In the genomic region with DNA sequence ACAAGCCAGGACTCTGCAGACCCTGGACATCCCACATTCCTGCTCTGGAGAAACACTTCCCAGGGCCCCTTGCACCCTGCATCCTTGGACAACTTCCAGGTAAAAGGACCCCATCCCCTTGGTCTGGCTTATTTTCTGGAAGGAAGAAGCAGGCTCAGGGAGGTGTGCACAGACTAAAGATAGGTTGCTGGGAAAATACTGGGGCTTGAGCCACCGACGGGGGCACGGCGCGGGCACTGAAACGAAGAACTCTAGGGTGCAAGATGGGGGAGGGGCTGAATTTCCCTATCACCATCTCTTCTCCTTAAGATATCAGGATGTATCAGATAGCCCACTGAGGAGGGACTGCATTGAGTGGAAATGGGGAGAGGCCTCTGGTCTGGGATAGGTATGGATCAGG, we compare ENCODE assay signal across 8 cellular contexts. TPM values are rescaled to one million over a fixed set of nuclear protein-coding genes. Genes with fewer than 3 reads are reported as not detected.
DNase-seq lines count a peak whose midpoint lies in the region; ATAC-seq, FAIRE-seq and TF ChIP-seq lines count a peak whose summit lies in the region.

No MANE protein-coding gene starts in this region.

- no peak for DNase-seq in bronchial epithelial cell (ENCODE audit: low read depth)
- DNase-seq in NCI-H510A treated with DMSO at 0.1 percent for 48 hours (lab: John Stamatoyannopoulos, UW), result no peak
- DNase-seq in inferior parietal cortex (ENCODE audit: extremely low spot score), result no peak
- no peak for DNase-seq in NCI-H446 treated with DMSO at 0.1 percent for 48 hours (lab: John Stamatoyannopoulos, UW)

- peaks cover 7% of the 10 kb centered on the region for H3K79me2 ChIP-seq in ACC112 (ENCODE audit: control insufficient read depth, insufficient read depth, low read length, unreplicated experiment)

- 54% methylated on average over 2 of the region's 6 CpGs for WGBS in HUES64

- TF ChIP-seq CTCF in bronchial epithelial cell (IDR thresholded peaks at IDR 0.05; ENCODE audit: insufficient read depth, low read length, severe bottlenecking), result no peak

- peak overlapping the region; percentile 86 for H2AFZ ChIP-seq in ACC112 (ENCODE audit: low read length, unreplicated experiment)

- FAIRE-seq in bronchial epithelial cell (lab: Jason Lieb, UNC), result no peak

- H3K27me3 ChIP-seq in ACC112 (ENCODE audit: insufficient read depth, low read length) (no peaks in the 10 kb centered on the region), HUES64 (ENCODE audit: insufficient read depth, low read length) (peaks cover 30% of the 10 kb centered on the region), bronchial epithelial cell (ENCODE audit: control insufficient read depth, insufficient read depth, low read length) (no peaks in the 10 kb centered on the region), muscle layer of duodenum (ENCODE audit: low read depth, low read length) (no peaks in the 10 kb centered on the region)

- no peak for ATAC-seq in HG03039 (IDR thresholded peaks at IDR 0.05; ENCODE audit: unreplicated experiment)

- H3K4me1 ChIP-seq in ACC112 (ENCODE audit: control insufficient read depth, insufficient read depth, low read length, unreplicated experiment) (peaks cover 14% of the 10 kb centered on the region), HUES64 (ENCODE audit: insufficient read depth, low read length) (no peaks in the 10 kb centered on the region), muscle layer of duodenum (ENCODE audit: control insufficient read depth in 1 of 2, insufficient read depth in 2 of 2, low read length in 2 of 2) (peaks cover 9 to 25% of the 10 kb centered on the region in 2 donors)

- H3K4me3 ChIP-seq in ACC112 (ENCODE audit: low read depth, low read length) (peak overlapping the region; percentile 75), HUES64 (ENCODE audit: low read length) (peak overlapping the region; percentile 87), bronchial epithelial cell (ENCODE audit: low read depth, low read length) (peak overlapping the region; percentile 58), muscle layer of duodenum (ENCODE audit: low read depth in 1 of 2, low read length in 2 of 2) (peak overlapping the region; percentile 67 to 87)

- H3K9me3 ChIP-seq in HUES64 (ENCODE audit: insufficient read depth, low read depth, low read length) (no peaks in the 10 kb centered on the region), muscle layer of duodenum (ENCODE audit: control insufficient read depth in 1 of 2, low read length in 2 of 2) (no peaks in the 10 kb centered on the region)

- no peak overlapping the region for H3K27ac ChIP-seq in ACC112 (ENCODE audit: low read depth, low read length)
- H3K27ac ChIP-seq in HUES64 (ENCODE audit: low read depth, low read length), result no peak overlapping the region
- H3K27ac ChIP-seq in muscle layer of duodenum (ENCODE audit: low read length), result peak overlapping the region; percentile 16

- no peak overlapping the region for H3K9ac ChIP-seq in HUES64 (ENCODE audit: low read depth, low read length)

- 0 out of 2 replicates have a peak, but pooled peaks cover 3% of the 10 kb centered on the region for H3K36me3 ChIP-seq in ACC112 (ENCODE audit: insufficient read depth, low read length)
- peaks cover 19% of the 10 kb centered on the region for H3K36me3 ChIP-seq in HUES64 (ENCODE audit: insufficient read depth, low read length)
- peaks cover 12% of the 10 kb centered on the region for H3K36me3 ChIP-seq in bronchial epithelial cell (ENCODE audit: control insufficient read depth, insufficient read depth, low read length)
- H3K36me3 ChIP-seq in muscle layer of duodenum (ENCODE audit: control insufficient read depth in 1 of 2, insufficient read depth in 2 of 2, low read length in 2 of 2), result peaks cover 14 to 26% of the 10 kb centered on the region in 2 donors

RNA-seq across cellular contexts. Expression of a gene that starts 0.8 kb away (rescaled TPM):
- polyA plus RNA-seq in HUES64 (2013, experiment 1 of 2), result 2.2 TPM
- polyA plus RNA-seq in HUES64 (2013, experiment 2 of 2), result 3.0 TPM
- total RNA-seq in bronchial epithelial cell, result 0.77 and 0.79 TPM in 2 replicates

RNA-seq across cellular contexts. Expression of a gene that starts 1.7 kb away (rescaled TPM):
- not detected for polyA plus RNA-seq in HUES64 (2013, experiment 1 of 2)
- not detected for polyA plus RNA-seq in HUES64 (2013, experiment 2 of 2)
- 0.53 and 0.90 TPM in 2 replicates for total RNA-seq in bronchial epithelial cell

RNA-seq across cellular contexts. Expression of a gene that starts 8.6 kb away (rescaled TPM):
- polyA plus RNA-seq in HUES64 (2013, experiment 1 of 2), result 296 TPM
- 295 TPM for polyA plus RNA-seq in HUES64 (2013, experiment 2 of 2)
- total RNA-seq in bronchial epithelial cell, result 35.2 and 55.0 TPM in 2 replicates

RNA-seq across cellular contexts. Expression of a gene that starts 31.7 kb away (rescaled TPM):
- polyA plus RNA-seq in HUES64 (2013, experiment 1 of 2), result not detected
- polyA plus RNA-seq in HUES64 (2013, experiment 2 of 2), result not detected
- total RNA-seq in bronchial epithelial cell, result not detected in 2 replicates

RNA-seq across cellular contexts. Expression of a gene that starts 43.5 kb away (rescaled TPM):
- 0.75 TPM for polyA plus RNA-seq in HUES64 (2013, experiment 1 of 2)
- 1.4 TPM for polyA plus RNA-seq in HUES64 (2013, experiment 2 of 2)
- total RNA-seq in bronchial epithelial cell, result 6.8 and 13.2 TPM in 2 replicates
